Comparison of ENCODE assay signal across 1 cellular context in the genomic region with DNA sequence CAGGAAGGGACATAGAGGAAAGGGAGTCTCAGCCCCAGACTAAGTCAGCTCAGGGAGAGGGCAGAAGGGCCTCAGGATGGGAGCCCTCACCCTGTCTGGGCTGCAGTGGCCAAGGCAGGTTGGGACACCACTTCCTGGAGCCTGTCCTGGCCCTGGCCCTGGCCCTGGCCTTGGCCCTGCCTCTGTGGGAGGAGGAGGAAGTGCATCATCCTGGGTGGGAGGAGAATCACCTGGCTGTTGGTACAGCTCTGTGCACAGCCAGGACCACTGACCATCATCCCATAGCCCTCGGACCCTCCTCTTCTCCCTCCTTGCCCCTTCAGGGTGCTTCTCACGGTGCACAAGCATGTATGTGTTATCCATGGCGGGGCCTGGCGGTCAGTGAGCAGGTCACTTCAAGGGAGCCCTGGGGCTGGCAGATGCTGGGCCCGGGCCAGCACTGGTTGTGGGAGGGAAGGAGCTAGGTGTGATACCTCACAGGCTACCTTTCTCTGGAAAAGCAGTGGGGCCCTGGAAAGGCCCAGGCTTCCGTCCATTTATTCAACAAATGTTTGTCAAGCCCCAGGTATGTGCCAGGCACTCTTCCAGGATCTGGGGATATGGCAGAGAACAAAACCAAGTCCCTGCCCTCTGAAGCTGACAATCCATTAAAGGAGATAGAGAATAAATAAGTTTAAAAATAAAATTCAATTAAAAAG.
TF ChIP-seq lines count a peak whose summit lies in the region.

No MANE protein-coding gene starts in this region.

TF ChIP-seq in HCT116, 20 proteins besides CTCF, POLR2A, EP300 and RAD21 (continued from another document):
- TF ChIP-seq, protein P1, sequence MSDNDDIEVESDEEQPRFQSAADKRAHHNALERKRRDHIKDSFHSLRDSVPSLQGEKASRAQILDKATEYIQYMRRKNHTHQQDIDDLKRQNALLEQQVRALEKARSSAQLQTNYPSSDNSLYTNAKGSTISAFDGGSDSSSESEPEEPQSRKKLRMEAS (IDR thresholded peaks at IDR 0.05) = no peak
- TF ChIP-seq EGR1 (IDR thresholded peaks at IDR 0.05; ENCODE audit: low read depth) (no peak), TCF7L2 (IDR thresholded peaks at IDR 0.05; ENCODE audit: borderline replicate concordance, extremely low read depth, insufficient read depth, insufficient read length) (no peak), CEBPB (IDR thresholded peaks at IDR 0.05; ENCODE audit: low read depth) (no peak), JUND (IDR thresholded peaks at IDR 0.05) (no peak), SIN3A (IDR thresholded peaks at IDR 0.05; ENCODE audit: low read depth) (no peak)
- TF ChIP-seq, protein P2, sequence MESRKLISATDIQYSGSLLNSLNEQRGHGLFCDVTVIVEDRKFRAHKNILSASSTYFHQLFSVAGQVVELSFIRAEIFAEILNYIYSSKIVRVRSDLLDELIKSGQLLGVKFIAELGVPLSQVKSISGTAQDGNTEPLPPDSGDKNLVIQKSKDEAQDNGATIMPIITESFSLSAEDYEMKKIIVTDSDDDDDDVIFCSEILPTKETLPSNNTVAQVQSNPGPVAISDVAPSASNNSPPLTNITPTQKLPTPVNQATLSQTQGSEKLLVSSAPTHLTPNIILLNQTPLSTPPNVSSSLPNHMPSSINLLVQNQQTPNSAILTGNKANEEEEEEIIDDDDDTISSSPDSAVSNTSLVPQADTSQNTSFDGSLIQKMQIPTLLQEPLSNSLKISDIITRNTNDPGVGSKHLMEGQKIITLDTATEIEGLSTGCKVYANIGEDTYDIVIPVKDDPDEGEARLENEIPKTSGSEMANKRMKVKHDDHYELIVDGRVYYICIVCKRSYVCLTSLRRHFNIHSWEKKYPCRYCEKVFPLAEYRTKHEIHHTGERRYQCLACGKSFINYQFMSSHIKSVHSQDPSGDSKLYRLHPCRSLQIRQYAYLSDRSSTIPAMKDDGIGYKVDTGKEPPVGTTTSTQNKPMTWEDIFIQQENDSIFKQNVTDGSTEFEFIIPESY (IDR thresholded peaks at IDR 0.05; ENCODE audit: extremely low read depth, insufficient replicate concordance, low read length) = no peak
